17 cellular contexts compared by ENCODE assay signal in the genomic region with DNA sequence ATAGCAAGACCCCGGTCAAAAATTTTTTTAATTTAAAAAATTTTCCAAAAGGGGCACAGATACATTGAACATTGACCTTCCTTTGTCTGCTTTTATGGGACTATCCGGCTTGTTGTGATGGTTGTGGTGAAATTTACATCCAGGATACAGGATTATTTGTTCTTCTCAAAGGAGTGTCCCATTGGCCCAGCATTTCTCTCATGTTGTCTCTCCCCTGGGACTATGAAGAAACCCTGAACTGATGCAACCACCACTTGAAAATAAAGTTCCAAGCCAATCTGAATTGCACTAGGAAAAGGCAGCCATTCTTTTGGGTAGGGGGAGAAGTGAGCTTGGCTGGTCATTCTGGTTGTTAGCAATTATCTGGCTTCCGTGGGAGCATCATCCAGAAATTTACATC. TPM values are rescaled to one million over a fixed set of nuclear protein-coding genes. Genes with fewer than 3 reads are reported as not detected.
DNase-seq lines count a peak whose midpoint lies in the region; ATAC-seq and TF ChIP-seq lines count a peak whose summit lies in the region.
"Had no signal": no experiment of that assay in that cellular context is flagged by ENCODE, and none has a peak within 500 bp of the region (broad histone marks: within the 10 kb centered on the region; RNA-seq: fewer than 3 reads in every experiment).

No MANE protein-coding gene starts in this region.

- no peak for ATAC-seq in DND-41 (ENCODE audit: insufficient read depth, low read depth)
- ATAC-seq: GM23338 had no signal

- H3K36me3 ChIP-seq in DND-41 (ENCODE audit: insufficient read depth, low read length) = no peaks in the 10 kb centered on the region
- H3K36me3 ChIP-seq in HEK293 (ENCODE audit: control insufficient read depth in 2 of 2, insufficient read depth in 1 of 2, low read length in 2 of 2) = no peaks in the 10 kb centered on the region
- H3K36me3 ChIP-seq in colonic mucosa = no peaks in the 10 kb centered on the region
- H3K36me3 ChIP-seq: BE2C had no signal

- BruUV-seq in Calu3 (replicated peaks; lab: Mats Ljungman, UMichigan) = no TSS peak

- H3K27ac ChIP-seq in DND-41 (ENCODE audit: low read length) (peak overlapping the region; percentile 30; the same call in 1 of the 2 replicates), HEK293 (ENCODE audit: extremely low read depth, low read depth, low read length) (no peak overlapping the region), colonic mucosa (no peak overlapping the region)

- H3K4me3 ChIP-seq in DND-41 (ENCODE audit: low read depth in 1 of 2, low read length in 2 of 2) = no peak overlapping the region
- no peak overlapping the region for H3K4me3 ChIP-seq in HEK293 (ENCODE audit: low read depth, low read length)
- no peak overlapping the region for H3K4me3 ChIP-seq in cardiac fibroblast (replicated peaks in 1 of 2; ENCODE audit: low read depth in 2 of 2, low read length in 2 of 2)
- H3K4me3 ChIP-seq in fibroblast of pulmonary artery (replicated peaks; ENCODE audit: low read depth, low read length) = no peak overlapping the region
- H3K4me3 ChIP-seq in colonic mucosa = no peak overlapping the region
- H3K4me3 ChIP-seq: GM23338 had no signal

- H3K36me3 Mint-ChIP-seq in Calu3 (ENCODE audit: insufficient read depth, unreplicated experiment) = peaks cover 26% of the 10 kb centered on the region
- H3K36me3 Mint-ChIP-seq: CD4-positive, CD25-positive, alpha-beta regulatory T cell; CD8-positive, alpha-beta memory T cell had no signal

- H3K27me3 ChIP-seq in DND-41 (ENCODE audit: insufficient read depth, low read length, poor library complexity) = no peaks in the 10 kb centered on the region
- no peaks in the 10 kb centered on the region for H3K27me3 ChIP-seq in colonic mucosa
- H3K27me3 ChIP-seq: BE2C had no signal

- peaks cover 55% of the 10 kb centered on the region for H3K4me1 Mint-ChIP-seq in Calu3 (ENCODE audit: low read depth, unreplicated experiment)

- H3K9me3 ChIP-seq in DND-41 (ENCODE audit: insufficient read depth, low read length, severe bottlenecking) (no peaks in the 10 kb centered on the region), HEK293 (ENCODE audit: control insufficient read depth, insufficient read depth, low read depth, low read length) (no peaks in the 10 kb centered on the region), colonic mucosa (no peaks in the 10 kb centered on the region)
- H3K9me3 ChIP-seq: BE2C had no signal

- H2AFZ ChIP-seq in DND-41 (ENCODE audit: low read depth, low read length) = no peak overlapping the region
- H2AFZ ChIP-seq: GM23338 had no signal

- TF ChIP-seq CTCF in DND-41 (IDR thresholded peaks at IDR 0.05; ENCODE audit: borderline replicate concordance, extremely low read depth, low read length, poor library complexity, severe bottlenecking) (no peak), HEK293 (tag by site-specific recombination; IDR thresholded peaks at IDR 0.05) (no peak), cardiac fibroblast (IDR thresholded peaks at IDR 0.05; ENCODE audit: low read depth, low read length) (no peak), fibroblast of pulmonary artery (IDR thresholded peaks at IDR 0.05; ENCODE audit: low read length, missing control alignments) (no peak), colonic mucosa (IDR thresholded peaks at IDR 0.05) (no peak), Calu3 (IDR thresholded peaks at IDR 0.05; ENCODE audit: unreplicated experiment) (no peak)

- H3K4me2 ChIP-seq in DND-41 (ENCODE audit: insufficient read depth, low read length) = no peak overlapping the region
- H3K4me2 ChIP-seq: GM23338 had no signal

- intact Hi-C loops in colonic mucosa (cut with DNase I) = no loop called here
- intact Hi-C loops in Calu3 (cut with micrococcal nuclease; ENCODE audit: unreplicated experiment) = no loop called here

- POLR2A ChIA-PET in HEK293 (lab: Yijun Ruan, JAX) = no interaction called here

- no peak overlapping the region for H3K9ac ChIP-seq in DND-41 (ENCODE audit: low read depth, low read length)
- H3K9ac ChIP-seq in colonic mucosa (ENCODE audit: low read depth in 2 of 2, low read length in 2 of 2) = no peak overlapping the region

- DNase-seq in DND-41 (no peak), cardiac fibroblast (ENCODE audit: low read depth in 2 of 2) (peak; percentile 42 to 59), fibroblast of pulmonary artery (ENCODE audit: low read depth) (peak; percentile 48), colonic mucosa (no peak), Calu3 (no peak), T1000 (lab: John Stamatoyannopoulos, UW) (no peak), HT-29 (ENCODE audit: low spot score) (no peak)
- DNase-seq: BE2C; C1 segment of cervical spinal cord; CD4-positive, CD25-positive, alpha-beta regulatory T cell; CD8-positive, alpha-beta memory T cell; COR-L47; GDM1; HCEC 1CT; HFFc6 had no signal

- H4K20me1 ChIP-seq in DND-41 (ENCODE audit: insufficient read depth, low read length) = no peaks in the 10 kb centered on the region

- no peaks in the 10 kb centered on the region for H3K9me3 Mint-ChIP-seq in Calu3 (ENCODE audit: low read depth, unreplicated experiment)
- H3K9me3 Mint-ChIP-seq: CD8-positive, alpha-beta memory T cell; GM23338; HFFc6 had no signal

- H3K4me1 ChIP-seq in DND-41 (ENCODE audit: insufficient read depth, low read length) (peaks cover 44% of the 10 kb centered on the region), HEK293 (ENCODE audit: control insufficient read depth, insufficient read depth, low read length) (peaks cover 10% of the 10 kb centered on the region), colonic mucosa (peaks cover 3% of the 10 kb centered on the region)
- H3K4me1 ChIP-seq: BE2C had no signal

- CTCF ChIA-PET in HEK293 (lab: Yijun Ruan, JAX) = interaction anchor here (0.6 to 1.6 kb wide), 3 partner anchors 100 to 153 kb away, joined by 4 to 7 read pairs (median 4); no protein-coding TSS in a partner anchor
- CTCF ChIA-PET in Calu3 (lab: Charles Lee) = no interaction called here

- H3K79me2 ChIP-seq in DND-41 (ENCODE audit: insufficient read depth, low read length) = no peaks in the 10 kb centered on the region

- H3K27ac Mint-ChIP-seq in Calu3 (ENCODE audit: unreplicated experiment) = no peak overlapping the region
- H3K27ac Mint-ChIP-seq: CD4-positive, CD25-positive, alpha-beta regulatory T cell; CD8-positive, alpha-beta memory T cell; GM23338; HFFc6 had no signal

- no peak overlapping the region for H3K4me3 Mint-ChIP-seq in Calu3 (ENCODE audit: low read depth, unreplicated experiment)
- H3K4me3 Mint-ChIP-seq: CD4-positive, CD25-positive, alpha-beta regulatory T cell; CD8-positive, alpha-beta memory T cell; GM23338; HFFc6 had no signal

- no peaks in the 10 kb centered on the region for H3K27me3 Mint-ChIP-seq in Calu3 (ENCODE audit: unreplicated experiment)

TF ChIP-seq in HEK293, 187 proteins besides CTCF, POLR2A, EP300 and RAD21:
- TF ChIP-seq, protein P1, sequence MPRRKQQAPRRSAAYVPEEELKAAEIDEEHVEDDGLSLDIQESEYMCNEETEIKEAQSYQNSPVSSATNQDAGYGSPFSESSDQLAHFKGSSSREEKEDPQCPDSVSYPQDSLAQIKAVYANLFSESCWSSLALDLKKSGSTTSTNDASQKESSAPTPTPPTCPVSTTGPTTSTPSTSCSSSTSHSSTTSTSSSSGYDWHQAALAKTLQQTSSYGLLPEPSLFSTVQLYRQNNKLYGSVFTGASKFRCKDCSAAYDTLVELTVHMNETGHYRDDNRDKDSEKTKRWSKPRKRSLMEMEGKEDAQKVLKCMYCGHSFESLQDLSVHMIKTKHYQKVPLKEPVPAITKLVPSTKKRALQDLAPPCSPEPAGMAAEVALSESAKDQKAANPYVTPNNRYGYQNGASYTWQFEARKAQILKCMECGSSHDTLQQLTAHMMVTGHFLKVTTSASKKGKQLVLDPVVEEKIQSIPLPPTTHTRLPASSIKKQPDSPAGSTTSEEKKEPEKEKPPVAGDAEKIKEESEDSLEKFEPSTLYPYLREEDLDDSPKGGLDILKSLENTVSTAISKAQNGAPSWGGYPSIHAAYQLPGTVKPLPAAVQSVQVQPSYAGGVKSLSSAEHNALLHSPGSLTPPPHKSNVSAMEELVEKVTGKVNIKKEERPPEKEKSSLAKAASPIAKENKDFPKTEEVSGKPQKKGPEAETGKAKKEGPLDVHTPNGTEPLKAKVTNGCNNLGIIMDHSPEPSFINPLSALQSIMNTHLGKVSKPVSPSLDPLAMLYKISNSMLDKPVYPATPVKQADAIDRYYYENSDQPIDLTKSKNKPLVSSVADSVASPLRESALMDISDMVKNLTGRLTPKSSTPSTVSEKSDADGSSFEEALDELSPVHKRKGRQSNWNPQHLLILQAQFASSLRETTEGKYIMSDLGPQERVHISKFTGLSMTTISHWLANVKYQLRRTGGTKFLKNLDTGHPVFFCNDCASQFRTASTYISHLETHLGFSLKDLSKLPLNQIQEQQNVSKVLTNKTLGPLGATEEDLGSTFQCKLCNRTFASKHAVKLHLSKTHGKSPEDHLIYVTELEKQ (tag by site-specific recombination; IDR thresholded peaks at IDR 0.05; ENCODE audit: borderline replicate concordance) = no peak
- no peak for TF ChIP-seq ZNF473 (tag by site-specific recombination; IDR thresholded peaks at IDR 0.05)
- TF ChIP-seq ZFP37 (tag by site-specific recombination; IDR thresholded peaks at IDR 0.05) = peak; percentile 100
- no peak for TF ChIP-seq ZNF501 (tag by site-specific recombination; IDR thresholded peaks at IDR 0.05)
- TF ChIP-seq ZNF549 (tag by site-specific recombination; IDR thresholded peaks at IDR 0.05) = no peak
- TF ChIP-seq KLF9 (tag by site-specific recombination; IDR thresholded peaks at IDR 0.05; ENCODE audit: low read depth) = no peak
- TF ChIP-seq ZBTB1 (tag by site-specific recombination; IDR thresholded peaks at IDR 0.05) = no peak

RNA-seq across cellular contexts. Expression of a gene that starts 58.4 kb away (rescaled TPM):
- total RNA-seq in colonic mucosa = 100 to 1,000 TPM in 1 of 2 donors, 10 to 100 TPM in 1; 85.2 to 169 TPM
- total RNA-seq in Calu3 (2022) = 81.5 and 85.8 TPM in 2 replicates
- total RNA-seq in HT-29 (2014; rRNA removed; shearing (Covaris generic)) = 60.2 and 64.8 TPM in 2 replicates

Comparison
In these comparisons a context has a peak if more than half of its experiments do, and no peak if none do; other contexts are left out.
1. DNase-seq: peak in cardiac fibroblast (2 of 2) and fibroblast of pulmonary artery (single experiment); none in DND-41 (single experiment), colonic mucosa (single experiment), Calu3 (single experiment), T1000 (single experiment) and HT-29 (single experiment).